ENCODE assay signal across 19 cellular contexts in genomic region chr11:4643084-4643483, GRCh38. TPM values are rescaled to one million over a fixed set of nuclear protein-coding genes. Genes with fewer than 3 reads are reported as not detected.
"Had no signal": no experiment of that assay in that cellular context is flagged by ENCODE, and none has a peak within 500 bp of the region (broad histone marks: within the 10 kb centered on the region; RNA-seq: fewer than 3 reads in every experiment).

No MANE protein-coding gene starts in this region.

- H3K4me1 ChIP-seq: body of pancreas, upper lobe of right lung had no signal

- H3K9me3 ChIP-seq: body of pancreas, esophagus squamous epithelium, testis, upper lobe of right lung had no signal

- H3K27me3 ChIP-seq: body of pancreas, esophagus squamous epithelium, testis, upper lobe of right lung had no signal

- H3K27ac ChIP-seq: body of pancreas, testis, upper lobe of right lung had no signal

- ATAC-seq: activated CD8-positive, alpha-beta T cell treated with anti-CD3 and anti-CD28 coated beads, Interleukin-2, amount 10 ng/mL, durations not matched to agents 7 days and 5 days; body of pancreas; naive thymus-derived CD8-positive, alpha-beta T cell; upper lobe of right lung had no signal

- FAIRE-seq: endothelial cell of umbilical vein, small intestine had no signal

- H3K4me3 ChIP-seq: body of pancreas, testis, upper lobe of right lung had no signal

- H3K36me3 ChIP-seq: esophagus squamous epithelium, upper lobe of right lung had no signal

- DNase-seq: activated CD4-positive, alpha-beta T cell treated with anti-CD3 and anti-CD28 coated beads for 4 hours; activated CD8-positive, alpha-beta memory T cell treated with anti-CD3 and anti-CD28 coated beads, Interleukin-2, amount 50 U/mL, for 4 hours; activated CD8-positive, alpha-beta T cell treated with anti-CD3 and anti-CD28 coated beads, Interleukin-2, amount 10 ng/mL, durations not matched to agents 7 days and 5 days; activated gamma-delta T cell; activated T-cell treated with anti-CD3 and anti-CD28 coated beads, Interleukin-2, amount 50 U/mL, for 48 hours; amygdala; effector CD8-positive, alpha-beta T cell; esophagus squamous epithelium; foreskin melanocyte; head of caudate nucleus; left colon; naive thymus-derived CD8-positive, alpha-beta T cell; small intestine; T-helper 2 cell; testis; upper lobe of right lung had no signal

RNA-seq across cellular contexts. Expression of gene OR51E1, which starts 0.7 kb away (rescaled TPM):
- total RNA-seq: activated CD8-positive, alpha-beta T cell treated with anti-CD3 and anti-CD28 coated beads, Interleukin-2, amount 10 ng/mL, durations not matched to agents 7 days and 5 days; body of pancreas; endothelial cell of umbilical vein; mononuclear cell; naive thymus-derived CD8-positive, alpha-beta T cell; upper lobe of right lung had no signal

RNA-seq across cellular contexts. Expression of gene OR51D1, which starts 5.8 kb away (rescaled TPM):
- total RNA-seq: activated CD8-positive, alpha-beta T cell treated with anti-CD3 and anti-CD28 coated beads, Interleukin-2, amount 10 ng/mL, durations not matched to agents 7 days and 5 days; body of pancreas; endothelial cell of umbilical vein; esophagus squamous epithelium; left colon; naive thymus-derived CD8-positive, alpha-beta T cell; upper lobe of right lung had no signal

RNA-seq across cellular contexts. Expression of gene OR52I1, which starts 49.2 kb away (rescaled TPM):
- total RNA-seq: activated CD8-positive, alpha-beta T cell treated with anti-CD3 and anti-CD28 coated beads, Interleukin-2, amount 10 ng/mL, durations not matched to agents 7 days and 5 days; body of pancreas; endothelial cell of umbilical vein; esophagus squamous epithelium; left colon; mononuclear cell; naive thymus-derived CD8-positive, alpha-beta T cell; testis; upper lobe of right lung had no signal

RNA-seq across cellular contexts. Expression of gene OR51E2, which starts 54.6 kb away (rescaled TPM):
- total RNA-seq: activated CD8-positive, alpha-beta T cell treated with anti-CD3 and anti-CD28 coated beads, Interleukin-2, amount 10 ng/mL, durations not matched to agents 7 days and 5 days; body of pancreas; endothelial cell of umbilical vein; naive thymus-derived CD8-positive, alpha-beta T cell; upper lobe of right lung had no signal
